Comparison of ENCODE assay signal across 24 cellular contexts in genomic region chr1:11623702-11624101, GRCh38. TPM values are rescaled to one million over a fixed set of nuclear protein-coding genes. Genes with fewer than 3 reads are reported as not detected.
"Had no signal": no experiment of that assay in that cellular context is flagged by ENCODE, and none has a peak within 500 bp of the region (broad histone marks: within the 10 kb centered on the region; RNA-seq: fewer than 3 reads in every experiment).

No MANE protein-coding gene starts in this region.

- H2AFZ ChIP-seq: hepatocyte had no signal

- H3K79me2 ChIP-seq: hepatocyte had no signal

- H3K9me3 ChIP-seq: esophagus muscularis mucosa, heart left ventricle, left lung, lower lobe of right lung, mucosa of descending colon had no signal

- H3K36me3 ChIP-seq: esophagus muscularis mucosa, gastroesophageal sphincter, heart left ventricle, left lung, lower lobe of right lung had no signal

- H3K27me3 ChIP-seq: hepatocyte had no signal

- DNase-seq: dermis blood vessel endothelial cell; dorsolateral prefrontal cortex; effector CD4-positive, alpha-beta T cell; effector memory CD4-positive, alpha-beta T cell; foreskin keratinocyte; heart left ventricle; left cardiac atrium; left lung; left ventricle myocardium superior; lower lobe of right lung; mesenchymal stem cell; mucosa of descending colon; naive B cell had no signal

- H3K4me3 ChIP-seq: coronary artery, dorsolateral prefrontal cortex, esophagus muscularis mucosa, gastroesophageal sphincter, heart left ventricle, hepatocyte, left lung, lower lobe of right lung, mucosa of descending colon had no signal

- FAIRE-seq: colon, endothelial cell of umbilical vein, frontal cortex, islet of Langerhans, keratinocyte had no signal

- H3K9me3 Mint-ChIP-seq: mesothelial cell of epicardium had no signal

- H3K36me3 Mint-ChIP-seq: mesothelial cell of epicardium, naive B cell had no signal

- H3K27ac ChIP-seq: coronary artery, dorsolateral prefrontal cortex, esophagus muscularis mucosa, foreskin keratinocyte, gastroesophageal sphincter, heart left ventricle, hepatocyte, left lung, lower lobe of right lung had no signal

- H3K4me2 ChIP-seq: hepatocyte had no signal

- H3K4me1 Mint-ChIP-seq: mesothelial cell of epicardium, naive B cell had no signal

- H3K4me3 Mint-ChIP-seq: mesothelial cell of epicardium, naive B cell had no signal

- H3K4me1 ChIP-seq: esophagus muscularis mucosa, foreskin keratinocyte, gastroesophageal sphincter, heart left ventricle, left lung, lower lobe of right lung had no signal

- H3K27ac Mint-ChIP-seq: mesothelial cell of epicardium, naive B cell had no signal

RNA-seq across cellular contexts. Expression of gene FBXO2, which starts 30.5 kb away (rescaled TPM):
- total RNA-seq: myocyte had no signal
